In the genomic region with DNA sequence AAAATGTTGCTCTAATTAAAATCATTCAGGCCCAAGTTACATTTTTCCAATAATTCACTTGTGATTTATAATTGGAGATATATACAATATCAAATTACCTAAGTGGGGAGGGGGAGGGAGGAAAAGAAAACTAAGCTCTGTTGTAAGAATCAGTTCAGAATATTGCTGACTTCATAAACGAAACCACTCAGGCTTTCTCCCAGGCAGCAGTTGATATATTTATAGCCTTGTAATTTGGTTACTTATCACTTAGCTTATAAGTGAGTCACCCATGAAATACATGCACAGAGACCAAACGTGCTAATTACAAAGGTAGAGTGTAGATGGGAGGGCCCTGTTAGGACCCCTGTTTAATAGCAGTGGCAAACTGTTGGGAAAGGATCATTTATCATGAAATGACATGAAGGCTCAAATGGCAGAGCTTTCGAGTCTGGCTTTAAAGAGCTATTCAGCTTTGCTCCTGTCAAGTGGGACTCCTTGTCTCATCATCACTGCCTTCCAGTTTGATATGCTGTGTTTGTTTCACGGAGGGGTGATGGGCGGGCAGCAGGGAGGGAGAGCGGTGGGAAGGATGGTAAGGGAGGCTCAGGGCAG, we compare ENCODE assay signal across 9 cellular contexts.
DNase-seq lines count a peak whose midpoint lies in the region; ATAC-seq and TF ChIP-seq lines count a peak whose summit lies in the region.
"Had no signal": no experiment of that assay in that cellular context is flagged by ENCODE, and none has a peak within 500 bp of the region (broad histone marks: within the 10 kb centered on the region; RNA-seq: fewer than 3 reads in every experiment).

No MANE protein-coding gene starts in this region.

- H3K9me3 ChIP-seq in subcutaneous abdominal adipose tissue (ENCODE audit: control insufficient read depth in 5 of 5, low read length in 5 of 5), result peaks cover 0 to 4% (median 0%) of the 10 kb centered on the region in 5 donors
- H3K9me3 ChIP-seq: neutrophil had no signal

- no peaks in the 10 kb centered on the region for H3K27me3 ChIP-seq in subcutaneous abdominal adipose tissue (ENCODE audit: control insufficient read depth in 5 of 5, insufficient read depth in 4 of 5, low read length in 5 of 5)
- H3K27me3 ChIP-seq: neutrophil had no signal

- DNase-seq in NCI-H1436 treated with DMSO at 0.1 percent for 48 hours (lab: John Stamatoyannopoulos, UW) (peak; percentile 98), epithelial cell of proximal tubule (ENCODE audit: low read depth) (peak; percentile 60), nucleus accumbens (lab: John Stamatoyannopoulos, UW) (no peak), globus pallidus (ENCODE audit: low spot score) (no peak)
- no peak for DNase-seq in activated CD4-positive, CD25-positive, alpha-beta regulatory T cell (lab: John Stamatoyannopoulos, UW)
- no peak for DNase-seq in stimulated activated CD8-positive, alpha-beta memory T cell treated with anti-CD3 and anti-CD28 coated beads, Interleukin-4, amount 100 ng/mL, for 48 hours

- peak; percentile 65 for ATAC-seq in GM21390 (IDR thresholded peaks at IDR 0.05; ENCODE audit: unreplicated experiment)

- H3K36me3 ChIP-seq in subcutaneous abdominal adipose tissue (ENCODE audit: control insufficient read depth in 5 of 5, insufficient read depth in 5 of 5, low read length in 5 of 5), result no peaks in the 10 kb centered on the region
- H3K36me3 ChIP-seq: neutrophil had no signal

- TF ChIP-seq CTCF in epithelial cell of proximal tubule (conservative IDR thresholded peaks at IDR 0.05; ENCODE audit: low read depth, low read length), result no peak

- peak overlapping the region in 2 of 5 donors; percentile 2 to 6 for H3K9ac ChIP-seq in subcutaneous abdominal adipose tissue (ENCODE audit: low read length in 5 of 5)

- peak overlapping the region; percentile 51 for H3K27ac ChIP-seq in subcutaneous abdominal adipose tissue (ENCODE audit: low read depth, low read length)
- H3K27ac ChIP-seq: neutrophil had no signal

- H3K4me3 ChIP-seq in epithelial cell of proximal tubule (ENCODE audit: low read depth, low read length) (no peak overlapping the region), subcutaneous abdominal adipose tissue (ENCODE audit: low read depth in 1 of 5, low read length in 5 of 5) (no peak overlapping the region)

- H3K4me1 ChIP-seq in subcutaneous abdominal adipose tissue (ENCODE audit: control insufficient read depth in 5 of 5, insufficient read depth in 5 of 5, low read length in 5 of 5), result peaks cover 0 to 25% (median 14%) of the 10 kb centered on the region in 5 donors

Comparison
In these comparisons a context has a peak if more than half of its experiments do, and no peak if none do; other contexts are left out.
1. DNase-seq: peak in NCI-H1436 treated with DMSO at 0.1 percent for 48 hours (single experiment) and epithelial cell of proximal tubule (single experiment); none in nucleus accumbens (0 of 56), globus pallidus (single experiment), activated CD4-positive, CD25-positive, alpha-beta regulatory T cell (0 of 4) and stimulated activated CD8-positive, alpha-beta memory T cell treated with anti-CD3 and anti-CD28 coated beads, Interleukin-4, amount 100 ng/mL, for 48 hours (single experiment).